Comparison of ENCODE assay signal across 2 cellular contexts in the genomic region with DNA sequence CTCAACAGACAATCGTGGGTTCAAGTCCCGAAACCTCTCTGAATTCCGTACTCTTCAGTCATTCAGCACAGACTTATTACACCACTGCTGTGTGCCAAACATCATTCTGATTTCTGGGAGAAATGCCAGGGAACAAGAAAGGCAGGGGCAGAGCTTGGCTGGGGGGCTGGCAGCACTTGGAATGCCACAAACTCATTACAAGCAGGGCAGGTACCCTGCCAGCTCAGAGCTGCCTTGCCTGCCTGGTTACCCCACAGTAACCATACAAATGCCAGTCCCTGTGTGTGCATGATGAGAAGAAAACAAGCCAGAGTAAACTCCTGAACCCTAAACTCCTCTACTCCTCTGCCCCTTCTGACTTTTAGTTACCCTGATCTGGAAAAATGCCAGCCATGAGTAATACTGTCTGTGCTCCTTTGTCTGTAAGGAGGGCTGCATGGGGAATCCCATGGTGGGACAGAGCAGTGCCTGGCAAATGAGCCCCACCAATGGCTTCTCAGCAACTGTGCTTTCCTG.
TF ChIP-seq lines count a peak whose summit lies in the region.

No MANE protein-coding gene starts in this region.

TF ChIP-seq in HCT116, 20 proteins besides CTCF, POLR2A, EP300 and RAD21:
- no peak for TF ChIP-seq SIN3A (IDR thresholded peaks at IDR 0.05; ENCODE audit: low read depth)
- no peak for TF ChIP-seq ZFX (IDR thresholded peaks at IDR 0.05)
- no peak for TF ChIP-seq TCF7L2 (IDR thresholded peaks at IDR 0.05; ENCODE audit: borderline replicate concordance, extremely low read depth, insufficient read depth, insufficient read length)
- TF ChIP-seq YY1 (IDR thresholded peaks at IDR 0.05; ENCODE audit: extremely low read depth, insufficient replicate concordance, low read depth, low read length) = no peak
- TF ChIP-seq SP1 (IDR thresholded peaks at IDR 0.05; ENCODE audit: low read depth) = no peak
- TF ChIP-seq, protein P1, sequence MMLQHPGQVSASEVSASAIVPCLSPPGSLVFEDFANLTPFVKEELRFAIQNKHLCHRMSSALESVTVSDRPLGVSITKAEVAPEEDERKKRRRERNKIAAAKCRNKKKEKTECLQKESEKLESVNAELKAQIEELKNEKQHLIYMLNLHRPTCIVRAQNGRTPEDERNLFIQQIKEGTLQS (IDR thresholded peaks at IDR 0.05) = no peak
- TF ChIP-seq EZH2 (IDR thresholded peaks at IDR 0.05) = no peak
- TF ChIP-seq EGR1 (IDR thresholded peaks at IDR 0.05; ENCODE audit: low read depth) = no peak
- TF ChIP-seq, protein P2, sequence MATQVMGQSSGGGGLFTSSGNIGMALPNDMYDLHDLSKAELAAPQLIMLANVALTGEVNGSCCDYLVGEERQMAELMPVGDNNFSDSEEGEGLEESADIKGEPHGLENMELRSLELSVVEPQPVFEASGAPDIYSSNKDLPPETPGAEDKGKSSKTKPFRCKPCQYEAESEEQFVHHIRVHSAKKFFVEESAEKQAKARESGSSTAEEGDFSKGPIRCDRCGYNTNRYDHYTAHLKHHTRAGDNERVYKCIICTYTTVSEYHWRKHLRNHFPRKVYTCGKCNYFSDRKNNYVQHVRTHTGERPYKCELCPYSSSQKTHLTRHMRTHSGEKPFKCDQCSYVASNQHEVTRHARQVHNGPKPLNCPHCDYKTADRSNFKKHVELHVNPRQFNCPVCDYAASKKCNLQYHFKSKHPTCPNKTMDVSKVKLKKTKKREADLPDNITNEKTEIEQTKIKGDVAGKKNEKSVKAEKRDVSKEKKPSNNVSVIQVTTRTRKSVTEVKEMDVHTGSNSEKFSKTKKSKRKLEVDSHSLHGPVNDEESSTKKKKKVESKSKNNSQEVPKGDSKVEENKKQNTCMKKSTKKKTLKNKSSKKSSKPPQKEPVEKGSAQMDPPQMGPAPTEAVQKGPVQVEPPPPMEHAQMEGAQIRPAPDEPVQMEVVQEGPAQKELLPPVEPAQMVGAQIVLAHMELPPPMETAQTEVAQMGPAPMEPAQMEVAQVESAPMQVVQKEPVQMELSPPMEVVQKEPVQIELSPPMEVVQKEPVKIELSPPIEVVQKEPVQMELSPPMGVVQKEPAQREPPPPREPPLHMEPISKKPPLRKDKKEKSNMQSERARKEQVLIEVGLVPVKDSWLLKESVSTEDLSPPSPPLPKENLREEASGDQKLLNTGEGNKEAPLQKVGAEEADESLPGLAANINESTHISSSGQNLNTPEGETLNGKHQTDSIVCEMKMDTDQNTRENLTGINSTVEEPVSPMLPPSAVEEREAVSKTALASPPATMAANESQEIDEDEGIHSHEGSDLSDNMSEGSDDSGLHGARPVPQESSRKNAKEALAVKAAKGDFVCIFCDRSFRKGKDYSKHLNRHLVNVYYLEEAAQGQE (IDR thresholded peaks at IDR 0.05; ENCODE audit: low read depth) = no peak
- no peak for TF ChIP-seq CEBPB (IDR thresholded peaks at IDR 0.05; ENCODE audit: low read depth)
- TF ChIP-seq JUND (IDR thresholded peaks at IDR 0.05) = no peak
- no peak for TF ChIP-seq CBX3 (IDR thresholded peaks at IDR 0.05; ENCODE audit: low read depth)
- no peak for TF ChIP-seq SRF (IDR thresholded peaks at IDR 0.05; ENCODE audit: low read depth)
- TF ChIP-seq, protein P3, sequence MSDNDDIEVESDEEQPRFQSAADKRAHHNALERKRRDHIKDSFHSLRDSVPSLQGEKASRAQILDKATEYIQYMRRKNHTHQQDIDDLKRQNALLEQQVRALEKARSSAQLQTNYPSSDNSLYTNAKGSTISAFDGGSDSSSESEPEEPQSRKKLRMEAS (IDR thresholded peaks at IDR 0.05) = no peak
- no peak for TF ChIP-seq ZNF274 (IDR thresholded peaks at IDR 0.05; ENCODE audit: low read depth, low read length)
- TF ChIP-seq, protein P4, sequence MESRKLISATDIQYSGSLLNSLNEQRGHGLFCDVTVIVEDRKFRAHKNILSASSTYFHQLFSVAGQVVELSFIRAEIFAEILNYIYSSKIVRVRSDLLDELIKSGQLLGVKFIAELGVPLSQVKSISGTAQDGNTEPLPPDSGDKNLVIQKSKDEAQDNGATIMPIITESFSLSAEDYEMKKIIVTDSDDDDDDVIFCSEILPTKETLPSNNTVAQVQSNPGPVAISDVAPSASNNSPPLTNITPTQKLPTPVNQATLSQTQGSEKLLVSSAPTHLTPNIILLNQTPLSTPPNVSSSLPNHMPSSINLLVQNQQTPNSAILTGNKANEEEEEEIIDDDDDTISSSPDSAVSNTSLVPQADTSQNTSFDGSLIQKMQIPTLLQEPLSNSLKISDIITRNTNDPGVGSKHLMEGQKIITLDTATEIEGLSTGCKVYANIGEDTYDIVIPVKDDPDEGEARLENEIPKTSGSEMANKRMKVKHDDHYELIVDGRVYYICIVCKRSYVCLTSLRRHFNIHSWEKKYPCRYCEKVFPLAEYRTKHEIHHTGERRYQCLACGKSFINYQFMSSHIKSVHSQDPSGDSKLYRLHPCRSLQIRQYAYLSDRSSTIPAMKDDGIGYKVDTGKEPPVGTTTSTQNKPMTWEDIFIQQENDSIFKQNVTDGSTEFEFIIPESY (IDR thresholded peaks at IDR 0.05; ENCODE audit: extremely low read depth, insufficient replicate concordance, low read length) = no peak
- TF ChIP-seq FOSL1 (IDR thresholded peaks at IDR 0.05; ENCODE audit: low read depth) = no peak
- TF ChIP-seq ELF1 (IDR thresholded peaks at IDR 0.05; ENCODE audit: borderline replicate concordance, low read depth) = no peak
- no peak for TF ChIP-seq EZH2phosphoT487 (IDR thresholded peaks at IDR 0.05; ENCODE audit: borderline replicate concordance)
TF ChIP-seq in HCT116: peak in this region for 0.

TF ChIP-seq in endothelial cell of umbilical vein, 7 proteins besides CTCF, POLR2A, EP300 and RAD21:
- no peak for TF ChIP-seq EZH2 (IDR thresholded peaks at IDR 0.05; ENCODE audit: borderline replicate concordance, low read depth, low read length, severe bottlenecking)
- TF ChIP-seq POLR2AphosphoS5 (IDR thresholded peaks at IDR 0.05; ENCODE audit: insufficient read depth, low read depth, low read length) = no peak
- TF ChIP-seq MYC (IDR thresholded peaks at IDR 0.05; ENCODE audit: low read depth, low read length) = no peak
- no peak for TF ChIP-seq JUN (IDR thresholded peaks at IDR 0.05; ENCODE audit: borderline replicate concordance, insufficient read depth, insufficient read length, low read depth)
- TF ChIP-seq FOS (IDR thresholded peaks at IDR 0.05; ENCODE audit: borderline replicate concordance, insufficient read depth, low read length) = no peak
- TF ChIP-seq, protein P3 (IDR thresholded peaks at IDR 0.05; ENCODE audit: insufficient read depth, insufficient read length) = no peak
- no peak for TF ChIP-seq GATA2 (IDR thresholded peaks at IDR 0.05; ENCODE audit: insufficient read depth, insufficient read length, low read depth, low read length)
